In the genomic region with DNA sequence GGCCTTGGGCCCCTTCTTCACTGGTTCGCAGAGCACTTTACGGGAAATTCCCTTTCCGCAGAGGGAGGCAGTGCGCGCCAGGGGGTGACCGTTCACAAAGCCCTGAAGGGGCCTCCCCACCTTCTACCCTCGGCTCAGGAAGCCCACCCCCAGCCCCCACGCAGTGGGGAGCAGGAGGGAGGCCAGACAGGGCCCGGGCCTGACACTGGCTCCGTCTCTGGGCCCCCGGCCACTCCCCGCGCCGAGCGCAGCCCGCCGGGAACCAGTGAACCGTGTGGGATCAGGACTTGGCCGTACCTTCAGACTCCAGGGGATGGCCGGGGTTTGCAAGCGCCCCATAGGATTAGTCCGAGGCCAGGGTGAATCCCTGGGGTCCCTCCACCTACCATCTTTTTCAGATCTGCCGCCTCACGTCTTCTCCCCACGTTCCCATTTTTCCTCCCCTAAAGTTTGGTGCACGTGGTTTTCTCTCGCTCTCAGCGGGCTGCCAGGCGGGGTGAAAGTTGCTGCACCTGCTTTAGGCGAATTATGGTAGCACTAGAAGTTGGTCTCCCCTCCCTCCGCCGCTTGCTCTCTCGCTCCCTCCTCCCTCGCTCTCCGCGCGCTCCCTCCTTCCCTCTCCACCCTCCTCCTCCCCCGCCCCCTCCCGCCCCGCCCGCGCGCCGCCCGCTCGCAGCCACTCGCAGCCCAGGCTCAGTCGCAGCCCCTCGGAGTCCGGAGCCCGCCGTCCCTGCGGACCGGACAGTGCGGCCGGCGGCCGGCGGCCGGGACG, we compare ENCODE assay signal across 1 cellular context.
TF ChIP-seq lines count a peak whose summit lies in the region.

A gene with protein sequence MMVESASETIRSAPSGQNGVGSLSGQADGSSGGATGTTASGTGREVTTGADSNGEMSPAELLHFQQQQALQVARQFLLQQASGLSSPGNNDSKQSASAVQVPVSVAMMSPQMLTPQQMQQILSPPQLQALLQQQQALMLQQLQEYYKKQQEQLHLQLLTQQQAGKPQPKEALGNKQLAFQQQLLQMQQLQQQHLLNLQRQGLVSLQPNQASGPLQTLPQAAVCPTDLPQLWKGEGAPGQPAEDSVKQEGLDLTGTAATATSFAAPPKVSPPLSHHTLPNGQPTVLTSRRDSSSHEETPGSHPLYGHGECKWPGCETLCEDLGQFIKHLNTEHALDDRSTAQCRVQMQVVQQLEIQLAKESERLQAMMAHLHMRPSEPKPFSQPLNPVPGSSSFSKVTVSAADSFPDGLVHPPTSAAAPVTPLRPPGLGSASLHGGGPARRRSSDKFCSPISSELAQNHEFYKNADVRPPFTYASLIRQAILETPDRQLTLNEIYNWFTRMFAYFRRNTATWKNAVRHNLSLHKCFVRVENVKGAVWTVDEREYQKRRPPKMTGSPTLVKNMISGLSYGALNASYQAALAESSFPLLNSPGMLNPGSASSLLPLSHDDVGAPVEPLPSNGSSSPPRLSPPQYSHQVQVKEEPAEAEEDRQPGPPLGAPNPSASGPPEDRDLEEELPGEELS (plus strand): TSS at position 679 of the 772 bp plus-strand sequence. CDS start 19,380 bp downstream, outside the sequence.

TF ChIP-seq in HepG2, 621 proteins besides CTCF, POLR2A, EP300 and RAD21 (continued from another document and continues in another):
- TF ChIP-seq SMC3 (IDR thresholded peaks at IDR 0.05; ENCODE audit: low read length) (no peak; the same call in 1 of the 2 replicates), JUN (CRISPR knock-in tag; IDR thresholded peaks at IDR 0.05) (0 out of 2 replicates have a peak, but pooled peaks have one; percentile 12), PHF8 (CRISPR knock-in tag; IDR thresholded peaks at IDR 0.05) (peak; percentile 80), KLF6 (CRISPR knock-in tag; IDR thresholded peaks at IDR 0.05) (peak; percentile 21; the same call in 1 of the 2 replicates), SNAPC2 (CRISPR knock-in tag; IDR thresholded peaks at IDR 0.05) (no peak; the same call in 1 of the 2 replicates), RNF2 (conservative IDR thresholded peaks at IDR 0.05; ENCODE audit: low read depth) (peak; percentile 29; the same call in 1 of the 2 replicates), MAF1 (CRISPR knock-in tag; IDR thresholded peaks at IDR 0.05; ENCODE audit: borderline replicate concordance) (0 out of 2 replicates have a peak, but pooled peaks have one; percentile 8), POGZ (CRISPR knock-in tag; IDR thresholded peaks at IDR 0.05) (peak; percentile 45; the same call in 1 of the 2 replicates), TRIM24 (CRISPR knock-in tag; IDR thresholded peaks at IDR 0.05) (no peak), ARID2 (CRISPR knock-in tag; IDR thresholded peaks at IDR 0.05; ENCODE audit: borderline replicate concordance) (peak; percentile 76; the same call in 1 of the 2 replicates), SMYD3 (CRISPR knock-in tag; IDR thresholded peaks at IDR 0.05) (no peak), ZNF891 (CRISPR knock-in tag; IDR thresholded peaks at IDR 0.05) (peak; percentile 84), ZIK1 (CRISPR knock-in tag; IDR thresholded peaks at IDR 0.05; ENCODE audit: borderline replicate concordance, low read depth) (peak; percentile 74; the same call in 1 of the 2 replicates), MZF1 (CRISPR knock-in tag; IDR thresholded peaks at IDR 0.05; ENCODE audit: borderline replicate concordance) (no peak), ZNF724P (CRISPR knock-in tag; IDR thresholded peaks at IDR 0.05; ENCODE audit: borderline replicate concordance) (peak; percentile 44; the same call in 1 of the 2 replicates), ZNF263 (CRISPR knock-in tag; IDR thresholded peaks at IDR 0.05) (peak; percentile 97), RXRA (CRISPR knock-in tag; IDR thresholded peaks at IDR 0.05) (no peak; the same call in 1 of the 2 replicates), ZNF773 (CRISPR knock-in tag; IDR thresholded peaks at IDR 0.05; ENCODE audit: borderline replicate concordance) (no peak), ZNF138 (CRISPR knock-in tag; IDR thresholded peaks at IDR 0.05; ENCODE audit: low read depth) (no peak)
- TF ChIP-seq, protein P1, sequence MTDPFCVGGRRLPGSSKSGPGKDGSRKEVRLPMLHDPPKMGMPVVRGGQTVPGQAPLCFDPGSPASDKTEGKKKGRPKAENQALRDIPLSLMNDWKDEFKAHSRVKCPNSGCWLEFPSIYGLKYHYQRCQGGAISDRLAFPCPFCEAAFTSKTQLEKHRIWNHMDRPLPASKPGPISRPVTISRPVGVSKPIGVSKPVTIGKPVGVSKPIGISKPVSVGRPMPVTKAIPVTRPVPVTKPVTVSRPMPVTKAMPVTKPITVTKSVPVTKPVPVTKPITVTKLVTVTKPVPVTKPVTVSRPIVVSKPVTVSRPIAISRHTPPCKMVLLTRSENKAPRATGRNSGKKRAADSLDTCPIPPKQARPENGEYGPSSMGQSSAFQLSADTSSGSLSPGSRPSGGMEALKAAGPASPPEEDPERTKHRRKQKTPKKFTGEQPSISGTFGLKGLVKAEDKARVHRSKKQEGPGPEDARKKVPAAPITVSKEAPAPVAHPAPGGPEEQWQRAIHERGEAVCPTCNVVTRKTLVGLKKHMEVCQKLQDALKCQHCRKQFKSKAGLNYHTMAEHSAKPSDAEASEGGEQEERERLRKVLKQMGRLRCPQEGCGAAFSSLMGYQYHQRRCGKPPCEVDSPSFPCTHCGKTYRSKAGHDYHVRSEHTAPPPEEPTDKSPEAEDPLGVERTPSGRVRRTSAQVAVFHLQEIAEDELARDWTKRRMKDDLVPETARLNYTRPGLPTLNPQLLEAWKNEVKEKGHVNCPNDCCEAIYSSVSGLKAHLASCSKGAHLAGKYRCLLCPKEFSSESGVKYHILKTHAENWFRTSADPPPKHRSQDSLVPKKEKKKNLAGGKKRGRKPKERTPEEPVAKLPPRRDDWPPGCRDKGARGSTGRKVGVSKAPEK (CRISPR knock-in tag; IDR thresholded peaks at IDR 0.05; ENCODE audit: borderline replicate concordance): no peak
- TF ChIP-seq, protein P2, sequence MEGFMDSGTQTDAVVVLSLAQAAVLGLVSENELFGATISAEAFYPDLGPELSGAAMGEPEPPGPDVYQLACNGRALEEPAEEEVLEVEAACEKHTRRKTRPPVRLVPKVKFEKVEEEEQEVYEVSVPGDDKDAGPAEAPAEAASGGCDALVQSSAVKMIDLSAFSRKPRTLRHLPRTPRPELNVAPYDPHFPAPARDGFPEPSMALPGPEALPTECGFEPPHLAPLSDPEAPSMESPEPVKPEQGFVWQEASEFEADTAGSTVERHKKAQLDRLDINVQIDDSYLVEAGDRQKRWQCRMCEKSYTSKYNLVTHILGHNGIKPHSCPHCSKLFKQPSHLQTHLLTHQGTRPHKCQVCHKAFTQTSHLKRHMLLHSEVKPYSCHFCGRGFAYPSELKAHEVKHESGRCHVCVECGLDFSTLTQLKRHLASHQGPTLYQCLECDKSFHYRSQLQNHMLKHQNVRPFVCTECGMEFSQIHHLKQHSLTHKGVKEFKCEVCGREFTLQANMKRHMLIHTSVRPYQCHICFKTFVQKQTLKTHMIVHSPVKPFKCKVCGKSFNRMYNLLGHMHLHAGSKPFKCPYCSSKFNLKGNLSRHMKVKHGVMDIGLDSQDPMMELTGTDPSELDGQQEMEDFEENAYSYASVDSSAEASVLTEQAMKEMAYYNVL (CRISPR knock-in tag; IDR thresholded peaks at IDR 0.05; ENCODE audit: borderline replicate concordance): peak; percentile 94
- TF ChIP-seq, protein P3, sequence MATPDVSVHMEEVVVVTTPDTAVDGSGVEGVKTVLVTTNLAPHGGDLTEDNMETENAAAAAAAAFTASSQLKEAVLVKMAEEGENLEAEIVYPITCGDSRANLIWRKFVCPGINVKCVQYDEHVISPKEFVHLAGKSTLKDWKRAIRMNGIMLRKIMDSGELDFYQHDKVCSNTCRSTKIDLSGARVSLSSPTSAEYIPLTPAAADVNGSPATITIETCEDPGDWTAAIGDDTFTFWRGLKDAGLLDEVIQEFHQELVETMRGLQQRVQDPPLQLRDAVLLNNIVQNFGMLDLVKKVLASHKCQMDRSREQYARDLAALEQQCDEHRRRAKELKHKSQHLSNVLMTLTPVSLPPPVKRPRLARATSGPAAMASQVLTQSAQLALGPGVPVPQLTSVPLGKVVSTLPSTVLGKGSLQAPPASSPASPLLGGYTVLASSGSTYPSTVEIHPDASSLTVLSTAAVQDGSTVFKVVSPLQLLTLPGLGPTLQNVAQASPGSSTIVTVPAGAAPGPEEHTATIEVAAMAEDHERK (CRISPR knock-in tag; IDR thresholded peaks at IDR 0.05; ENCODE audit: low read depth): no peak
- TF ChIP-seq, protein P4, sequence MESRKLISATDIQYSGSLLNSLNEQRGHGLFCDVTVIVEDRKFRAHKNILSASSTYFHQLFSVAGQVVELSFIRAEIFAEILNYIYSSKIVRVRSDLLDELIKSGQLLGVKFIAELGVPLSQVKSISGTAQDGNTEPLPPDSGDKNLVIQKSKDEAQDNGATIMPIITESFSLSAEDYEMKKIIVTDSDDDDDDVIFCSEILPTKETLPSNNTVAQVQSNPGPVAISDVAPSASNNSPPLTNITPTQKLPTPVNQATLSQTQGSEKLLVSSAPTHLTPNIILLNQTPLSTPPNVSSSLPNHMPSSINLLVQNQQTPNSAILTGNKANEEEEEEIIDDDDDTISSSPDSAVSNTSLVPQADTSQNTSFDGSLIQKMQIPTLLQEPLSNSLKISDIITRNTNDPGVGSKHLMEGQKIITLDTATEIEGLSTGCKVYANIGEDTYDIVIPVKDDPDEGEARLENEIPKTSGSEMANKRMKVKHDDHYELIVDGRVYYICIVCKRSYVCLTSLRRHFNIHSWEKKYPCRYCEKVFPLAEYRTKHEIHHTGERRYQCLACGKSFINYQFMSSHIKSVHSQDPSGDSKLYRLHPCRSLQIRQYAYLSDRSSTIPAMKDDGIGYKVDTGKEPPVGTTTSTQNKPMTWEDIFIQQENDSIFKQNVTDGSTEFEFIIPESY (CRISPR knock-in tag; IDR thresholded peaks at IDR 0.05): no peak
- TF ChIP-seq, protein P5, sequence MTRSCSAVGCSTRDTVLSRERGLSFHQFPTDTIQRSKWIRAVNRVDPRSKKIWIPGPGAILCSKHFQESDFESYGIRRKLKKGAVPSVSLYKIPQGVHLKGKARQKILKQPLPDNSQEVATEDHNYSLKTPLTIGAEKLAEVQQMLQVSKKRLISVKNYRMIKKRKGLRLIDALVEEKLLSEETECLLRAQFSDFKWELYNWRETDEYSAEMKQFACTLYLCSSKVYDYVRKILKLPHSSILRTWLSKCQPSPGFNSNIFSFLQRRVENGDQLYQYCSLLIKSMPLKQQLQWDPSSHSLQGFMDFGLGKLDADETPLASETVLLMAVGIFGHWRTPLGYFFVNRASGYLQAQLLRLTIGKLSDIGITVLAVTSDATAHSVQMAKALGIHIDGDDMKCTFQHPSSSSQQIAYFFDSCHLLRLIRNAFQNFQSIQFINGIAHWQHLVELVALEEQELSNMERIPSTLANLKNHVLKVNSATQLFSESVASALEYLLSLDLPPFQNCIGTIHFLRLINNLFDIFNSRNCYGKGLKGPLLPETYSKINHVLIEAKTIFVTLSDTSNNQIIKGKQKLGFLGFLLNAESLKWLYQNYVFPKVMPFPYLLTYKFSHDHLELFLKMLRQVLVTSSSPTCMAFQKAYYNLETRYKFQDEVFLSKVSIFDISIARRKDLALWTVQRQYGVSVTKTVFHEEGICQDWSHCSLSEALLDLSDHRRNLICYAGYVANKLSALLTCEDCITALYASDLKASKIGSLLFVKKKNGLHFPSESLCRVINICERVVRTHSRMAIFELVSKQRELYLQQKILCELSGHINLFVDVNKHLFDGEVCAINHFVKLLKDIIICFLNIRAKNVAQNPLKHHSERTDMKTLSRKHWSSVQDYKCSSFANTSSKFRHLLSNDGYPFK (CRISPR knock-in tag; IDR thresholded peaks at IDR 0.05; ENCODE audit: borderline replicate concordance): peak; percentile 78; the same call in 1 of the 2 replicates
- TF ChIP-seq, protein P6, sequence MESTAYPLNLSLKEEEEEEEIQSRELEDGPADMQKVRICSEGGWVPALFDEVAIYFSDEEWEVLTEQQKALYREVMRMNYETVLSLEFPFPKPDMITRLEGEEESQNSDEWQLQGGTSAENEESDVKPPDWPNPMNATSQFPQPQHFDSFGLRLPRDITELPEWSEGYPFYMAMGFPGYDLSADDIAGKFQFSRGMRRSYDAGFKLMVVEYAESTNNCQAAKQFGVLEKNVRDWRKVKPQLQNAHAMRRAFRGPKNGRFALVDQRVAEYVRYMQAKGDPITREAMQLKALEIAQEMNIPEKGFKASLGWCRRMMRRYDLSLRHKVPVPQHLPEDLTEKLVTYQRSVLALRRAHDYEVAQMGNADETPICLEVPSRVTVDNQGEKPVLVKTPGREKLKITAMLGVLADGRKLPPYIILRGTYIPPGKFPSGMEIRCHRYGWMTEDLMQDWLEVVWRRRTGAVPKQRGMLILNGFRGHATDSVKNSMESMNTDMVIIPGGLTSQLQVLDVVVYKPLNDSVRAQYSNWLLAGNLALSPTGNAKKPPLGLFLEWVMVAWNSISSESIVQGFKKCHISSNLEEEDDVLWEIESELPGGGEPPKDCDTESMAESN (CRISPR knock-in tag; conservative IDR thresholded peaks at IDR 0.05): peak; percentile 80
- TF ChIP-seq, protein P7, sequence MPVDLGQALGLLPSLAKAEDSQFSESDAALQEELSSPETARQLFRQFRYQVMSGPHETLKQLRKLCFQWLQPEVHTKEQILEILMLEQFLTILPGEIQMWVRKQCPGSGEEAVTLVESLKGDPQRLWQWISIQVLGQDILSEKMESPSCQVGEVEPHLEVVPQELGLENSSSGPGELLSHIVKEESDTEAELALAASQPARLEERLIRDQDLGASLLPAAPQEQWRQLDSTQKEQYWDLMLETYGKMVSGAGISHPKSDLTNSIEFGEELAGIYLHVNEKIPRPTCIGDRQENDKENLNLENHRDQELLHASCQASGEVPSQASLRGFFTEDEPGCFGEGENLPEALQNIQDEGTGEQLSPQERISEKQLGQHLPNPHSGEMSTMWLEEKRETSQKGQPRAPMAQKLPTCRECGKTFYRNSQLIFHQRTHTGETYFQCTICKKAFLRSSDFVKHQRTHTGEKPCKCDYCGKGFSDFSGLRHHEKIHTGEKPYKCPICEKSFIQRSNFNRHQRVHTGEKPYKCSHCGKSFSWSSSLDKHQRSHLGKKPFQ (CRISPR knock-in tag; IDR thresholded peaks at IDR 0.05; ENCODE audit: insufficient replicate concordance): no peak
